20 cellular contexts compared by ENCODE assay signal in genomic region chr19:47716270-47716937, GRCh38. TPM values are rescaled to one million over a fixed set of nuclear protein-coding genes. Genes with fewer than 3 reads are reported as not detected.
DNase-seq lines count a peak whose midpoint lies in the region; ATAC-seq and TF ChIP-seq lines count a peak whose summit lies in the region.
"Had no signal": no experiment of that assay in that cellular context is flagged by ENCODE, and none has a peak within 500 bp of the region (broad histone marks: within the 10 kb centered on the region; RNA-seq: fewer than 3 reads in every experiment).

No MANE protein-coding gene starts in this region.

- ATAC-seq in Right ventricle myocardium inferior (no peak), HG02852 (IDR thresholded peaks at IDR 0.05; ENCODE audit: unreplicated experiment) (no peak), GM21526 (IDR thresholded peaks at IDR 0.05; ENCODE audit: low FRiP score, unreplicated experiment) (no peak)
- ATAC-seq: activated CD4-positive, alpha-beta T cell treated with anti-CD3 and anti-CD28 coated beads for 36 hours; foreskin keratinocyte; pancreas; stimulated activated effector memory CD8-positive, alpha-beta T cell treated with anti-CD3 and anti-CD28 coated beads, Interleukin-12 subunit alpha, Interleukin-12 subunit beta, amount 100 ng/mL, for 72 hours had no signal

- no peak overlapping the region for H4K8ac ChIP-seq in trophoblast cell (ENCODE audit: low read depth, low read length)

- H3K27ac ChIP-seq in right atrium auricular region (peak overlapping the region; percentile 32 to 88), trophoblast cell (ENCODE audit: low read depth, low read length) (no peak overlapping the region), vagina (peak overlapping the region; percentile 97)
- H3K27ac ChIP-seq: foreskin keratinocyte, pancreas, SK-N-MC had no signal

- peaks cover 16% of the 10 kb centered on the region for H3K4me1 Mint-ChIP-seq in endothelial cell (ENCODE audit: unreplicated experiment)

- DNase-seq in right atrium auricular region (ENCODE audit: low spot score): no peak
- DNase-seq in Right ventricle myocardium inferior (ENCODE audit: missing footprints): no peak
- no peak for DNase-seq in endothelial cell (ENCODE audit: low spot score)
- DNase-seq in trophoblast cell: no peak
- DNase-seq in vagina (ENCODE audit: extremely low spot score in 2 of 2): no peak
- DNase-seq in stimulated activated CD4-positive, alpha-beta T cell treated with anti-CD3 and anti-CD28 coated beads, Interleukin-4, amount 100 ng/mL, for 1 hour: no peak
- DNase-seq: ACHN; activated CD4-positive, alpha-beta T cell treated with anti-CD3 and anti-CD28 coated beads for 36 hours; activated gamma-delta T cell; anterior cingulate cortex; foreskin keratinocyte; NCI-H1930; NCI-H524; OCI-M1 had no signal

- no peak overlapping the region for H3K14ac ChIP-seq in trophoblast cell (ENCODE audit: low read length)

- intact Hi-C loops in Right ventricle myocardium inferior (cut with DNase I) (no loop called here), vagina (cut with DNase I) (loop anchor here (10.0 kb wide), 1 partner anchor 68 kb away; no protein-coding TSS in a partner anchor)

- H3K18ac ChIP-seq in trophoblast cell (ENCODE audit: low read length): no peak overlapping the region

- no peak overlapping the region for H2BK120ac ChIP-seq in trophoblast cell (ENCODE audit: insufficient read depth, low read length, poor library complexity)

- H2BK5ac ChIP-seq in trophoblast cell (ENCODE audit: low read depth, low read length, poor library complexity): no peak overlapping the region

- peaks cover 5% of the 10 kb centered on the region for H3K79me2 ChIP-seq in trophoblast cell (ENCODE audit: control insufficient read depth, insufficient read depth, low read length, poor library complexity)

- H2BK12ac ChIP-seq in trophoblast cell (ENCODE audit: low read length): no peak overlapping the region

- no peak for TF ChIP-seq POLR2A in vagina (IDR thresholded peaks at IDR 0.05)

- H3K4me2 ChIP-seq in trophoblast cell (ENCODE audit: low read length): no peak overlapping the region

- H4K12ac ChIP-seq in trophoblast cell (ENCODE audit: low read depth, low read length): no peak overlapping the region

- H3K9me3 Mint-ChIP-seq in endothelial cell (ENCODE audit: unreplicated experiment): no peaks in the 10 kb centered on the region
- H3K9me3 Mint-ChIP-seq: stimulated activated effector memory CD8-positive, alpha-beta T cell treated with anti-CD3 and anti-CD28 coated beads, Interleukin-12 subunit alpha, Interleukin-12 subunit beta, amount 100 ng/mL, for 72 hours had no signal

- H3K27me3 Mint-ChIP-seq in endothelial cell (ENCODE audit: unreplicated experiment): peaks cover 11% of the 10 kb centered on the region

- no peak overlapping the region for H3K23ac ChIP-seq in trophoblast cell (ENCODE audit: low read length)

- H3K9me3 ChIP-seq in right atrium auricular region (peaks cover 0 to 6% of the 10 kb centered on the region in 2 donors), trophoblast cell (ENCODE audit: insufficient read depth, low read depth, low read length) (peaks cover 5% of the 10 kb centered on the region), vagina (no peaks in the 10 kb centered on the region)
- H3K9me3 ChIP-seq: pancreas had no signal

- TF ChIP-seq CTCF in right atrium auricular region (IDR thresholded peaks at IDR 0.05) (no peak), endothelial cell (IDR thresholded peaks at IDR 0.05; ENCODE audit: unreplicated experiment) (no peak), vagina (IDR thresholded peaks at IDR 0.05) (no peak)

- H3K36me3 ChIP-seq in right atrium auricular region: peaks cover 14% of the 10 kb centered on the region
- H3K36me3 ChIP-seq in trophoblast cell (ENCODE audit: control insufficient read depth in 1 of 2, insufficient read depth in 2 of 2, low read length in 2 of 2): peaks cover 10 to 12% of the 10 kb centered on the region in 2 experiments
- peaks cover 0 to 13% of the 10 kb centered on the region in 2 donors for H3K36me3 ChIP-seq in vagina
- H3K36me3 ChIP-seq: HAP-1 had no signal

- WGBS in trophoblast cell (ENCODE audit: extremely low coverage, insufficient coverage, insufficient read length): no CpG with 5 or more reads among the region's 32 CpGs

- H3K4me1 ChIP-seq in right atrium auricular region (peaks cover 0 to 74% of the 10 kb centered on the region in 2 donors), trophoblast cell (ENCODE audit: control insufficient read depth in 1 of 2, insufficient read depth in 2 of 2, low read length in 2 of 2) (peaks cover 3 to 18% of the 10 kb centered on the region in 2 experiments), vagina (peaks cover 74% of the 10 kb centered on the region)
- H3K4me1 ChIP-seq: HAP-1 had no signal

- H3K4ac ChIP-seq in trophoblast cell (ENCODE audit: low read depth, low read length): no peak overlapping the region

- no peak overlapping the region for H4K91ac ChIP-seq in trophoblast cell (ENCODE audit: low read depth, low read length)

- peaks cover 7% of the 10 kb centered on the region for H3K79me1 ChIP-seq in trophoblast cell (ENCODE audit: low read length)

- H3K36me3 Mint-ChIP-seq in endothelial cell (ENCODE audit: low read depth, unreplicated experiment): peaks cover 26% of the 10 kb centered on the region
- H3K36me3 Mint-ChIP-seq: stimulated activated effector memory CD8-positive, alpha-beta T cell treated with anti-CD3 and anti-CD28 coated beads, Interleukin-12 subunit alpha, Interleukin-12 subunit beta, amount 100 ng/mL, for 72 hours had no signal

- peak overlapping the region; percentile 35 for H2AFZ ChIP-seq in trophoblast cell (ENCODE audit: insufficient read depth, low read length, poor library complexity)

- H3K4me3 Mint-ChIP-seq in endothelial cell (ENCODE audit: unreplicated experiment): peak overlapping the region; percentile 47
- H3K4me3 Mint-ChIP-seq: activated CD4-positive, alpha-beta T cell treated with anti-CD3 and anti-CD28 coated beads for 36 hours; stimulated activated effector memory CD8-positive, alpha-beta T cell treated with anti-CD3 and anti-CD28 coated beads, Interleukin-12 subunit alpha, Interleukin-12 subunit beta, amount 100 ng/mL, for 72 hours had no signal

- no peak overlapping the region for H3K9ac ChIP-seq in trophoblast cell (ENCODE audit: low read length)

- no peak overlapping the region for H3K27ac Mint-ChIP-seq in endothelial cell (ENCODE audit: unreplicated experiment)
- H3K27ac Mint-ChIP-seq: activated CD4-positive, alpha-beta T cell treated with anti-CD3 and anti-CD28 coated beads for 36 hours had no signal

- peak overlapping the region in 1 of 2 donors; percentile 32 for H3K4me3 ChIP-seq in right atrium auricular region
- no peak overlapping the region for H3K4me3 ChIP-seq in trophoblast cell (ENCODE audit: low read depth, low read length)
- peak overlapping the region; percentile 15 to 27 for H3K4me3 ChIP-seq in vagina
- H3K4me3 ChIP-seq: HAP-1, pancreas, SK-N-MC had no signal

- H2AK5ac ChIP-seq in trophoblast cell (ENCODE audit: low read length): no peak overlapping the region

- H3K27me3 ChIP-seq in right atrium auricular region: no peaks in the 10 kb centered on the region
- no peaks in the 10 kb centered on the region for H3K27me3 ChIP-seq in trophoblast cell (ENCODE audit: insufficient read depth, low read length)
- H3K27me3 ChIP-seq in vagina: no peaks in the 10 kb centered on the region
- H3K27me3 ChIP-seq: foreskin keratinocyte, pancreas had no signal

RNA-seq across cellular contexts. Expression of gene EHD2, which starts 3.2 kb away (rescaled TPM):
- total RNA-seq in right atrium auricular region (10 to 100 TPM; 44.9 to 70.3 TPM), Right ventricle myocardium inferior (60.5 TPM), endothelial cell (ENCODE audit: unreplicated experiment) (81.5 TPM), vagina (125 TPM)
- 47.6 and 50.3 TPM in 2 replicates for polyA plus RNA-seq in trophoblast cell (2013)

RNA-seq across cellular contexts. Expression of gene NOP53, which starts 28.9 kb away (rescaled TPM):
- 100 to 1,000 TPM; 143 to 243 TPM for total RNA-seq in right atrium auricular region
- total RNA-seq in Right ventricle myocardium inferior: 172 TPM
- total RNA-seq in endothelial cell (ENCODE audit: unreplicated experiment): 324 TPM
- polyA plus RNA-seq in trophoblast cell (2013): 244 and 253 TPM in 2 replicates
- 517 TPM for total RNA-seq in vagina
